Comparison of ENCODE assay signal across 9 cellular contexts in the genomic region with DNA sequence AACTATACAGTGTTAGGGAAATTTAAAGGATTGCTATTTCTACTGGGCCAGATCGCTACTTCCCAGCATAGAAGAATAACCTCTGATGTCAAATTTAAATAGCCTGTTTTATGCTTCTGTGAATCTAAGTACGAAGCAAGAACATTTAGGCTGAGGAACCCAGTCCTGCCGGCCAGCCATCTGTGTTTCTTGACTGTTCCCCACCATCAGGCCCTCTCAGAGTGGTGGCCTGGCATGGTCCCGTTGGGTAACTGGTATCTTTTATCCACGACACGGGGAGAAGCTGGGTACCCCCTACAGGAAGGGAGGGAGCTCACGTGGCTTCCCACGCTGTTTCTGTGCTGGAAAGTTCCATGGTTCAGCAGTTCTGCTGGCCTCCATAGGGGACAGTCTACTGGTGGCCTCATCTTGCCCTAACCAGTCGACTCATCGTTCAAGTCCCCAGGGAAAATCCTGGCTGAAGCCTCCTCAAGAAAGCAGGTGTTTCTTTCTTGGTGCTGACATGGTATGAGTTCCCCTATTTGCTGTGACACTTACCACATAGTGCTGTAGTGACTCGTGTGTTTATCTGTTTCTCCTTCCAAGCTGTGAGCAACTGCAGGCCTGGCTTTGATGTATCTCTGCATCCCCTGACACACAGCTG.
DNase-seq lines count a peak whose midpoint lies in the region; ATAC-seq and TF ChIP-seq lines count a peak whose summit lies in the region.
"Had no signal": no experiment of that assay in that cellular context is flagged by ENCODE, and none has a peak within 500 bp of the region (broad histone marks: within the 10 kb centered on the region; RNA-seq: fewer than 3 reads in every experiment).

No MANE protein-coding gene starts in this region.

- H3K27ac ChIP-seq in AG04450 (ENCODE audit: low read depth, low read length): peak overlapping the region; percentile 62
- H3K27ac ChIP-seq in hepatocyte: no peak overlapping the region
- no peak overlapping the region for H3K27ac ChIP-seq in right atrium auricular region

- TF ChIP-seq CTCF in AG04450 (IDR thresholded peaks at IDR 0.05; ENCODE audit: low read depth, low read length) (no peak), epithelial cell of proximal tubule (conservative IDR thresholded peaks at IDR 0.05; ENCODE audit: low read depth, low read length) (peak; percentile 3), hepatocyte (IDR thresholded peaks at IDR 0.05; ENCODE audit: poor library complexity) (no peak), right atrium auricular region (IDR thresholded peaks at IDR 0.05) (no peak)

- H3K4me3 ChIP-seq in AG04450 (ENCODE audit: low read depth, low read length): no peak overlapping the region
- no peak overlapping the region for H3K4me3 ChIP-seq in epithelial cell of proximal tubule (ENCODE audit: low read depth, low read length)
- H3K4me3 ChIP-seq in hepatocyte: no peak overlapping the region
- no peak overlapping the region for H3K4me3 ChIP-seq in right atrium auricular region

- POLR2A ChIA-PET in AG04450 (lab: Yijun Ruan, JAX) (no interaction called here), T-cell (lab: Charles Lee) (no interaction called here)

- no peak overlapping the region for H3K4me3 Mint-ChIP-seq in T-cell
- H3K4me3 Mint-ChIP-seq in activated CD4-positive, alpha-beta T cell treated with anti-CD3 and anti-CD28 coated beads, Interleukin-2, amount 10 ng/mL, durations not matched to agents 24 days and 14 days: no peak overlapping the region
- H3K4me3 Mint-ChIP-seq: activated T-cell treated with anti-CD3 and anti-CD28 coated beads, Interleukin-2, amount 50 U/mL, for 24 hours had no signal

- H3K9me3 ChIP-seq in AG04450 (ENCODE audit: control insufficient read depth, insufficient read depth, low read length) (peaks cover 10% of the 10 kb centered on the region; the same call in 1 of the 2 replicates), hepatocyte (ENCODE audit: low read depth) (no peaks in the 10 kb centered on the region), right atrium auricular region (peaks cover 5 to 15% of the 10 kb centered on the region in 2 donors)

- WGBS in hepatocyte (ENCODE audit: low lambda C conversion rate, missing lambda C conversion rate): 79% methylated on average over 11 of the region's 11 CpGs

- H3K36me3 ChIP-seq in hepatocyte (replicated peaks; ENCODE audit: insufficient read depth, low read depth): no peaks in the 10 kb centered on the region
- no peaks in the 10 kb centered on the region for H3K36me3 ChIP-seq in right atrium auricular region

- H3K9me3 Mint-ChIP-seq in T-cell: peaks cover 0 to 7% (median 6%) of the 10 kb centered on the region in 3 donors
- peaks cover 1% of the 10 kb centered on the region for H3K9me3 Mint-ChIP-seq in activated CD4-positive, alpha-beta T cell treated with anti-CD3 and anti-CD28 coated beads, Interleukin-2, amount 10 ng/mL, durations not matched to agents 24 days and 14 days
- H3K9me3 Mint-ChIP-seq: activated T-cell treated with anti-CD3 and anti-CD28 coated beads, Interleukin-2, amount 50 U/mL, for 24 hours had no signal

- intact Hi-C loops in activated CD4-positive, alpha-beta T cell treated with anti-CD3 and anti-CD28 coated beads, Interleukin-2, amount 10 ng/mL, durations not matched to agents 24 days and 14 days (cut with micrococcal nuclease): no loop called here

- H3K36me3 Mint-ChIP-seq in T-cell: no peaks in the 10 kb centered on the region
- no peaks in the 10 kb centered on the region for H3K36me3 Mint-ChIP-seq in activated CD4-positive, alpha-beta T cell treated with anti-CD3 and anti-CD28 coated beads, Interleukin-2, amount 10 ng/mL, durations not matched to agents 24 days and 14 days (ENCODE audit: low read depth)

- peak; percentile 51 for DNase-seq in AG04450 (ENCODE audit: low read depth, low spot score)
- peak; percentile 79 for DNase-seq in epithelial cell of proximal tubule (ENCODE audit: low read depth)
- no peak for DNase-seq in hepatocyte (ENCODE audit: low spot score)
- DNase-seq in right atrium auricular region (ENCODE audit: low spot score): no peak
- DNase-seq in T-cell: no peak
- DNase-seq in activated CD4-positive, alpha-beta T cell treated with anti-CD3 and anti-CD28 coated beads, Interleukin-2, amount 10 ng/mL, durations not matched to agents 24 days and 14 days: no peak
- DNase-seq: activated T-cell treated with anti-CD3 and anti-CD28 coated beads, Interleukin-2, amount 50 U/mL, for 24 hours had no signal

- no peaks in the 10 kb centered on the region for H3K9me2 ChIP-seq in hepatocyte (replicated peaks; ENCODE audit: insufficient read depth)

- no peak overlapping the region for H3K27ac Mint-ChIP-seq in T-cell
- H3K27ac Mint-ChIP-seq in activated CD4-positive, alpha-beta T cell treated with anti-CD3 and anti-CD28 coated beads, Interleukin-2, amount 10 ng/mL, durations not matched to agents 24 days and 14 days: no peak overlapping the region
- H3K27ac Mint-ChIP-seq: activated T-cell treated with anti-CD3 and anti-CD28 coated beads, Interleukin-2, amount 50 U/mL, for 24 hours had no signal

- no peaks in the 10 kb centered on the region for H4K20me1 ChIP-seq in hepatocyte (ENCODE audit: insufficient read depth, poor library complexity, severe bottlenecking)

- no peaks in the 10 kb centered on the region for H3K27me3 ChIP-seq in AG04450 (ENCODE audit: control insufficient read depth, insufficient read depth, low read length)
- H3K27me3 ChIP-seq in hepatocyte: no peaks in the 10 kb centered on the region
- no peaks in the 10 kb centered on the region for H3K27me3 ChIP-seq in right atrium auricular region

- peaks cover 35 to 40% of the 10 kb centered on the region in 2 donors for H3K27me3 Mint-ChIP-seq in T-cell
- H3K27me3 Mint-ChIP-seq in activated CD4-positive, alpha-beta T cell treated with anti-CD3 and anti-CD28 coated beads, Interleukin-2, amount 10 ng/mL, durations not matched to agents 24 days and 14 days: peaks cover 15% of the 10 kb centered on the region

- peak; percentile 58 for ATAC-seq in GM19351 (IDR thresholded peaks at IDR 0.05; ENCODE audit: unreplicated experiment)
- peak; percentile 60 for ATAC-seq in HG03442 (IDR thresholded peaks at IDR 0.05; ENCODE audit: unreplicated experiment)
- no peak for ATAC-seq in T-cell (replicated peaks in 1 of 4)

- H3K4me1 Mint-ChIP-seq in T-cell: no peaks in the 10 kb centered on the region
- H3K4me1 Mint-ChIP-seq in activated CD4-positive, alpha-beta T cell treated with anti-CD3 and anti-CD28 coated beads, Interleukin-2, amount 10 ng/mL, durations not matched to agents 24 days and 14 days: no peaks in the 10 kb centered on the region

- CTCF ChIA-PET in AG04450 (lab: Charles Lee): interaction anchor here (1.9 kb wide), 1 partner anchor 10 kb away, joined by 4 read pairs; no protein-coding TSS in a partner anchor
- CTCF ChIA-PET in T-cell (lab: Charles Lee): no interaction called here

- no peaks in the 10 kb centered on the region for H3K79me2 ChIP-seq in hepatocyte

- no peak overlapping the region for H3K4me2 ChIP-seq in hepatocyte

- H2AFZ ChIP-seq in hepatocyte: no peak overlapping the region

- H3K4me1 ChIP-seq in hepatocyte (ENCODE audit: insufficient read depth) (no peaks in the 10 kb centered on the region), right atrium auricular region (no peaks in the 10 kb centered on the region)

Comparison
In these comparisons a context has a peak if more than half of its experiments do, and no peak if none do; other contexts are left out.
1. DNase-seq: peak in AG04450 (single experiment) and epithelial cell of proximal tubule (single experiment); none in hepatocyte (single experiment), right atrium auricular region (single experiment), T-cell (0 of 34) and activated CD4-positive, alpha-beta T cell treated with anti-CD3 and anti-CD28 coated beads, Interleukin-2, amount 10 ng/mL, durations not matched to agents 24 days and 14 days (single experiment).
2. ATAC-seq: peak in GM19351 (single experiment) and HG03442 (single experiment); none in T-cell (0 of 4).